ENCODE assay signal across 7 cellular contexts in genomic region chr14:105086833-105087307, GRCh38. TPM values are rescaled to one million over a fixed set of nuclear protein-coding genes. Genes with fewer than 3 reads are reported as not detected.
A peak's percentile ranks its signal among the peaks of the same experiment; 100 is the strongest.
DNase-seq lines count a peak whose midpoint lies in the region; ATAC-seq, FAIRE-seq and TF ChIP-seq lines count a peak whose summit lies in the region.

No MANE protein-coding gene starts in this region.

- ATAC-seq in HG02588 (IDR thresholded peaks at IDR 0.05; ENCODE audit: unreplicated experiment) = peak; percentile 66

- FAIRE-seq in bronchial epithelial cell (lab: Jason Lieb, UNC) = no peak

- H3K36me3 ChIP-seq in bronchial epithelial cell (ENCODE audit: control insufficient read depth, insufficient read depth, low read length) = no peaks in the 10 kb centered on the region

- DNase-seq in NCI-H1694 treated with DMSO at 0.1 percent for 48 hours (lab: John Stamatoyannopoulos, UW) (peak; percentile 89), bronchial epithelial cell (ENCODE audit: low read depth) (peak; percentile 57), kidney glomerular epithelial cell (lab: John Stamatoyannopoulos, UW) (peak; percentile 61)
- peak; percentile 78 for DNase-seq in stimulated activated CD4-positive, alpha-beta T cell treated with anti-CD3 and anti-CD28 coated beads, Interleukin-2, amount 100 ng/mL, for 4 hours (ENCODE audit: low read depth)

- TF ChIP-seq CTCF in GM12875 (IDR thresholded peaks at IDR 0.05; ENCODE audit: borderline replicate concordance, insufficient read depth, low read depth, low read length) (peak; percentile 94), WI38 (IDR thresholded peaks at IDR 0.05; ENCODE audit: low read depth, low read length) (peak; percentile 80), bronchial epithelial cell (IDR thresholded peaks at IDR 0.05; ENCODE audit: insufficient read depth, low read length, severe bottlenecking) (peak; percentile 77)

- H3K4me3 ChIP-seq in GM12875 (ENCODE audit: low read depth, low read length) = peak overlapping the region; percentile 76
- H3K4me3 ChIP-seq in WI38 (ENCODE audit: low read depth, low read length) = peak overlapping the region; percentile 61
- H3K4me3 ChIP-seq in bronchial epithelial cell (ENCODE audit: low read depth, low read length) = peak overlapping the region; percentile 54

- no peaks in the 10 kb centered on the region for H3K27me3 ChIP-seq in bronchial epithelial cell (ENCODE audit: control insufficient read depth, insufficient read depth, low read length)

RNA-seq across cellular contexts. Expression of gene GPR132, which starts 21.6 kb away (rescaled TPM):
- total RNA-seq in bronchial epithelial cell = 0.13 TPM in 1 of 2 replicates, not detected in the other

Comparison
In these comparisons a context has a peak if more than half of its experiments do, and no peak if none do; other contexts are left out.
1. Peak in every context shown above with its lines: DNase-seq, ATAC-seq and H3K4me3 ChIP-seq.